ENCODE assay signal across 17 cellular contexts in the genomic region with DNA sequence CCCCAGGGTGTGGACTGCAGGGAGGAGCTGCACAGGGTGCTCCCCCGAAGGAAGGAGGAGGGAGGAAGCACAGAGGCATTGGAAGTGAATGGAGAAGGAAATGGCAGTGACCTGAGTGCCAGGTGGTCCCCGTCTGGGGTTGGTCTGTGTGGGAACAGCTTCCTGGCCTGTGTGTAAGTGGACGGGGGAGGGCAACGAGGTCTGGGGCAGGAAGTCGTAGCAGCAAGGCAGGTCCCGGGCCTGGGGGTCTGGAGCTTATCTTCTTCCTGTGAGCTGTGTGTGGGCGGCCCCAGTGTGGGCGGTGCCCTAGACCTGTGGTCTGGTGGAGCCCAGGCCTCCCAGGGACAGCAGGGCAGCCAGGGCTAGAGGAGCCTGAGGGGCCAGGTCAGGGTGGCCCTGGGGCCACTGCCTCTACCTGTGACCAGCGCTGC.
A peak's percentile ranks its signal among the peaks of the same experiment; 100 is the strongest.
DNase-seq lines count a peak whose midpoint lies in the region; ATAC-seq, FAIRE-seq and TF ChIP-seq lines count a peak whose summit lies in the region.
"Had no signal": no experiment of that assay in that cellular context is flagged by ENCODE, and none has a peak within 500 bp of the region (broad histone marks: within the 10 kb centered on the region; RNA-seq: fewer than 3 reads in every experiment).

No MANE protein-coding gene starts in this region.

- no peak overlapping the region for H3K4me3 Mint-ChIP-seq in activated naive CD4-positive, alpha-beta T cell treated with anti-CD3 and anti-CD28 coated beads, Interleukin-2, amount 10 ng/mL, durations not matched to agents 7 days and 5 days
- no peak overlapping the region for H3K4me3 Mint-ChIP-seq in activated CD8-positive, alpha-beta T cell treated with anti-CD3 and anti-CD28 coated beads for 36 hours
- H3K4me3 Mint-ChIP-seq: activated CD4-positive, alpha-beta T cell treated with anti-CD3 and anti-CD28 coated beads, Interleukin-2, amount 10 ng/mL, durations not matched to agents 24 days and 14 days; central memory CD8-positive, alpha-beta T cell; GM23338 had no signal

- FAIRE-seq in frontal cortex (lab: Jason Lieb, UNC): no peak
- no peak for FAIRE-seq in GM12892 (lab: Jason Lieb, UNC)
- FAIRE-seq: A204.1, D721Med had no signal

- POLR2A ChIA-PET in activated CD8-positive, alpha-beta T cell treated with anti-CD3 and anti-CD28 coated beads for 36 hours (lab: Charles Lee): no interaction called here

- CTCF ChIA-PET in activated naive CD4-positive, alpha-beta T cell treated with anti-CD3 and anti-CD28 coated beads, Interleukin-2, amount 10 ng/mL, durations not matched to agents 7 days and 5 days (lab: Charles Lee): no interaction called here
- CTCF ChIA-PET in activated CD8-positive, alpha-beta T cell treated with anti-CD3 and anti-CD28 coated beads for 36 hours (lab: Charles Lee): no interaction called here

- no peak for ATAC-seq in activated naive CD4-positive, alpha-beta T cell treated with anti-CD3 and anti-CD28 coated beads, Interleukin-2, amount 50 U/mL, for 72 hours
- ATAC-seq in activated CD8-positive, alpha-beta T cell treated with anti-CD3 and anti-CD28 coated beads for 36 hours: no peak
- no peak for ATAC-seq in stimulated activated naive CD8-positive, alpha-beta T cell treated with anti-CD3 and anti-CD28 coated beads, Interleukin-15, Interleukin-2, amounts not matched to agents 100 U/mL and 50 U/mL, for 24 hours
- ATAC-seq: GM23338 had no signal

- peaks cover 8% of the 10 kb centered on the region for H3K4me1 Mint-ChIP-seq in activated naive CD4-positive, alpha-beta T cell treated with anti-CD3 and anti-CD28 coated beads, Interleukin-2, amount 10 ng/mL, durations not matched to agents 7 days and 5 days
- peaks cover 3% of the 10 kb centered on the region for H3K4me1 Mint-ChIP-seq in activated CD8-positive, alpha-beta T cell treated with anti-CD3 and anti-CD28 coated beads for 36 hours (ENCODE audit: low read depth)
- H3K4me1 Mint-ChIP-seq: activated CD4-positive, alpha-beta T cell treated with anti-CD3 and anti-CD28 coated beads, Interleukin-2, amount 10 ng/mL, durations not matched to agents 24 days and 14 days; central memory CD8-positive, alpha-beta T cell; GM23338 had no signal

- peaks cover 97% of the 10 kb centered on the region for H3K27me3 Mint-ChIP-seq in activated naive CD4-positive, alpha-beta T cell treated with anti-CD3 and anti-CD28 coated beads, Interleukin-2, amount 10 ng/mL, durations not matched to agents 7 days and 5 days
- no peaks in the 10 kb centered on the region for H3K27me3 Mint-ChIP-seq in activated CD8-positive, alpha-beta T cell treated with anti-CD3 and anti-CD28 coated beads for 36 hours

- TF ChIP-seq CTCF in activated CD8-positive, alpha-beta T cell treated with anti-CD3 and anti-CD28 coated beads for 36 hours (IDR thresholded peaks at IDR 0.05): no peak

- in situ Hi-C loops in KBM-7 (cut with MboI; ENCODE audit: low pct_unique_long_range_greater_than_20kb, low sequenced_read_pairs): no loop called here

- H3K9me3 Mint-ChIP-seq in activated naive CD4-positive, alpha-beta T cell treated with anti-CD3 and anti-CD28 coated beads, Interleukin-2, amount 10 ng/mL, durations not matched to agents 7 days and 5 days: no peaks in the 10 kb centered on the region
- H3K9me3 Mint-ChIP-seq in activated naive CD4-positive, alpha-beta T cell treated with anti-CD3 and anti-CD28 coated beads, Interleukin-2, amount 50 U/mL, for 72 hours: no peaks in the 10 kb centered on the region
- H3K9me3 Mint-ChIP-seq in activated CD8-positive, alpha-beta T cell treated with anti-CD3 and anti-CD28 coated beads for 36 hours: no peaks in the 10 kb centered on the region
- H3K9me3 Mint-ChIP-seq: activated CD4-positive, alpha-beta T cell treated with anti-CD3 and anti-CD28 coated beads, Interleukin-2, amount 10 ng/mL, durations not matched to agents 24 days and 14 days; central memory CD8-positive, alpha-beta T cell had no signal

- no peak for TF ChIP-seq POLR2A in GM12892 (IDR thresholded peaks at IDR 0.05; ENCODE audit: low read depth, low read length)

- peak; percentile 36 for DNase-seq in activated naive CD4-positive, alpha-beta T cell treated with anti-CD3 and anti-CD28 coated beads, Interleukin-2, amount 10 ng/mL, durations not matched to agents 7 days and 5 days
- no peak for DNase-seq in activated naive CD4-positive, alpha-beta T cell treated with anti-CD3 and anti-CD28 coated beads, Interleukin-2, amount 50 U/mL, for 72 hours (ENCODE audit: low spot score in 2 of 2)
- DNase-seq in KBM-7: peak; percentile 98
- DNase-seq in activated CD8-positive, alpha-beta T cell treated with anti-CD3 and anti-CD28 coated beads for 36 hours: peak; percentile 37
- peak; percentile 30 for DNase-seq in stimulated activated naive CD8-positive, alpha-beta T cell treated with anti-CD3 and anti-CD28 coated beads, Interleukin-15, Interleukin-2, amounts not matched to agents 100 U/mL and 50 U/mL, for 24 hours
- no peak for DNase-seq in frontal cortex (ENCODE audit: low spot score in 2 of 2)
- no peak for DNase-seq in ecto neural progenitor cell (ENCODE audit: low spot score)
- DNase-seq in GM12892 (ENCODE audit: insufficient read length): no peak
- DNase-seq: activated CD4-positive, alpha-beta T cell treated with anti-CD3 and anti-CD28 coated beads, Interleukin-2, amount 10 ng/mL, durations not matched to agents 24 days and 14 days; activated naive CD4-positive, alpha-beta T cell; activated T-cell treated with anti-CD3 and anti-CD28 coated beads for 4 hours; midbrain; NCI-H1436 treated with DMSO at 0.1 percent for 48 hours had no signal

- intact Hi-C loops in activated CD8-positive, alpha-beta T cell treated with anti-CD3 and anti-CD28 coated beads for 36 hours (cut with micrococcal nuclease): no loop called here

- no peak overlapping the region for H3K27ac Mint-ChIP-seq in activated naive CD4-positive, alpha-beta T cell treated with anti-CD3 and anti-CD28 coated beads, Interleukin-2, amount 10 ng/mL, durations not matched to agents 7 days and 5 days
- peak overlapping the region in 1 of 2 donors; percentile 66 for H3K27ac Mint-ChIP-seq in activated naive CD4-positive, alpha-beta T cell treated with anti-CD3 and anti-CD28 coated beads, Interleukin-2, amount 50 U/mL, for 72 hours
- no peak overlapping the region for H3K27ac Mint-ChIP-seq in activated CD8-positive, alpha-beta T cell treated with anti-CD3 and anti-CD28 coated beads for 36 hours
- H3K27ac Mint-ChIP-seq: activated CD4-positive, alpha-beta T cell treated with anti-CD3 and anti-CD28 coated beads, Interleukin-2, amount 10 ng/mL, durations not matched to agents 24 days and 14 days; GM23338 had no signal

- no peaks in the 10 kb centered on the region for H3K36me3 Mint-ChIP-seq in activated naive CD4-positive, alpha-beta T cell treated with anti-CD3 and anti-CD28 coated beads, Interleukin-2, amount 10 ng/mL, durations not matched to agents 7 days and 5 days
- H3K36me3 Mint-ChIP-seq in activated naive CD4-positive, alpha-beta T cell treated with anti-CD3 and anti-CD28 coated beads, Interleukin-2, amount 50 U/mL, for 72 hours: no peaks in the 10 kb centered on the region
- H3K36me3 Mint-ChIP-seq in activated CD8-positive, alpha-beta T cell treated with anti-CD3 and anti-CD28 coated beads for 36 hours (ENCODE audit: low read depth): no peaks in the 10 kb centered on the region

Comparison
In these comparisons a context has a peak if more than half of its experiments do, and no peak if none do; other contexts are left out.
1. DNase-seq: peak in activated naive CD4-positive, alpha-beta T cell treated with anti-CD3 and anti-CD28 coated beads, Interleukin-2, amount 10 ng/mL, durations not matched to agents 7 days and 5 days (single experiment), KBM-7 (single experiment), activated CD8-positive, alpha-beta T cell treated with anti-CD3 and anti-CD28 coated beads for 36 hours (single experiment) and stimulated activated naive CD8-positive, alpha-beta T cell treated with anti-CD3 and anti-CD28 coated beads, Interleukin-15, Interleukin-2, amounts not matched to agents 100 U/mL and 50 U/mL, for 24 hours (single experiment); none in activated naive CD4-positive, alpha-beta T cell treated with anti-CD3 and anti-CD28 coated beads, Interleukin-2, amount 50 U/mL, for 72 hours (0 of 2), frontal cortex (0 of 2), ecto neural progenitor cell (single experiment) and GM12892 (single experiment).